Comparison of ENCODE assay signal across 19 cellular contexts in genomic region chr6:136274062-136274461, GRCh38.
"Had no signal": no experiment of that assay in that cellular context is flagged by ENCODE, and none has a peak within 500 bp of the region (broad histone marks: within the 10 kb centered on the region; RNA-seq: fewer than 3 reads in every experiment).

No MANE protein-coding gene starts in this region.

- ATAC-seq: activated CD4-positive, CD25-positive, alpha-beta regulatory T cell treated with anti-CD3 and anti-CD28 coated beads, Interleukin-2, amount 50 U/mL, for 24 hours; activated T-helper 17 cell treated with anti-CD3 and anti-CD28 coated beads, Interleukin-2, amount 50 U/mL, for 72 hours; left lung had no signal

- H3K27me3 Mint-ChIP-seq: activated T-helper 17 cell treated with anti-CD3 and anti-CD28 coated beads, Interleukin-2, amount 50 U/mL, for 72 hours; dendritic cell treated with granulocyte-macrophage colony-stimulating factor and Interleukin-4, amounts not matched to agents 40 ng/mL and 50 ng/mL, for 4 days had no signal

- H3K27ac Mint-ChIP-seq: activated T-helper 17 cell treated with anti-CD3 and anti-CD28 coated beads, Interleukin-2, amount 50 U/mL, for 72 hours; dendritic cell treated with granulocyte-macrophage colony-stimulating factor and Interleukin-4, amounts not matched to agents 40 ng/mL and 50 ng/mL, for 4 days; mesothelial cell of epicardium; nephron progenitor cell had no signal

- DNase-seq: activated naive CD4-positive, alpha-beta T cell; activated T-cell treated with anti-CD3 and anti-CD28 coated beads for 4 hours; adrenal gland; effector CD8-positive, alpha-beta T cell; foreskin fibroblast; hippocampal formation; left lung; nephron progenitor cell; nucleus accumbens; stimulated activated CD4-positive, alpha-beta T cell treated with anti-CD3 and anti-CD28 coated beads, Interleukin-12 subunit alpha, Interleukin-12 subunit beta, amount 100 ng/mL, for 4 hours; stimulated activated CD4-positive, alpha-beta T cell treated with anti-CD3 and anti-CD28 coated beads, Interleukin-1b, Interleukin-23, amount 100 ng/mL, for 48 hours; stimulated activated CD8-positive, alpha-beta memory T cell treated with anti-CD3 and anti-CD28 coated beads, Interleukin-4, amount 100 ng/mL, for 48 hours; stimulated activated naive CD4-positive, alpha-beta T cell; thyroid gland had no signal

- H3K4me3 Mint-ChIP-seq: activated T-helper 17 cell treated with anti-CD3 and anti-CD28 coated beads, Interleukin-2, amount 50 U/mL, for 72 hours; dendritic cell treated with granulocyte-macrophage colony-stimulating factor and Interleukin-4, amounts not matched to agents 40 ng/mL and 50 ng/mL, for 4 days; mesothelial cell of epicardium; nephron progenitor cell had no signal

- H3K4me1 Mint-ChIP-seq: nephron progenitor cell had no signal

- H3K4me1 ChIP-seq: thyroid gland had no signal

- H3K9me3 ChIP-seq: esophagus muscularis mucosa, left lung, thyroid gland had no signal

- H3K9me3 Mint-ChIP-seq: activated T-helper 17 cell treated with anti-CD3 and anti-CD28 coated beads, Interleukin-2, amount 50 U/mL, for 72 hours; dendritic cell treated with granulocyte-macrophage colony-stimulating factor and Interleukin-4, amounts not matched to agents 40 ng/mL and 50 ng/mL, for 4 days; mesothelial cell of epicardium; nephron progenitor cell had no signal

- H3K4me3 ChIP-seq: adrenal gland, esophagus muscularis mucosa, left lung, thyroid gland had no signal

- H3K27me3 ChIP-seq: adrenal gland, esophagus muscularis mucosa, left lung, thyroid gland had no signal

- H3K27ac ChIP-seq: esophagus muscularis mucosa, left lung, thyroid gland had no signal
